In the genomic region with DNA sequence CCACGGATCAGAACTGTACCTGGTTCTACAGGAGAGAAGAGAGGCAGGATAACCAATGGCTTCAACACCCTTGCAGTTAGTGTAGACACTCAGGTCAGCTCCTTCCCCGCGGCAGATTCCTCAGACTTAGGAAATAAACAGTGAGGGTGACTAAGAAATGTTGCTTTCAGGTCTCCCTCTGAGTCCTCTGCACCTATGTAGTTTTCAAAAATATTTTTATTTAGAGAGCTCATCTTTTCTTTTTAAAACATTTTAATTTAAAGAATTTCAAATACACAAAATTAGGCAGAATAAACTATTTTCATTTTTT, we compare ENCODE assay signal across 29 cellular contexts.
DNase-seq lines count a peak whose midpoint lies in the region; ATAC-seq, FAIRE-seq and TF ChIP-seq lines count a peak whose summit lies in the region.
"Had no signal": no experiment of that assay in that cellular context is flagged by ENCODE, and none has a peak within 500 bp of the region (broad histone marks: within the 10 kb centered on the region; RNA-seq: fewer than 3 reads in every experiment).

No MANE protein-coding gene starts in this region.

- H4K5ac ChIP-seq in mesendoderm (ENCODE audit: low read length), result no peak overlapping the region

- no peak overlapping the region for H3K4ac ChIP-seq in mesendoderm (ENCODE audit: low read depth, low read length)

- no peak for TF ChIP-seq RAD21 in A549 (conservative IDR thresholded peaks at IDR 0.05 in 1 of 2, IDR thresholded peaks at IDR 0.05 in 1 of 2)

- no peak overlapping the region for H2BK5ac ChIP-seq in mesendoderm (ENCODE audit: low read length)

- H3K79me2 ChIP-seq in GM23248 (ENCODE audit: insufficient read depth) (peaks cover 71% of the 10 kb centered on the region), mesendoderm (ENCODE audit: control insufficient read depth, insufficient read depth, low read length) (no peaks in the 10 kb centered on the region)

- peaks cover 33% of the 10 kb centered on the region for H3K4me1 ChIP-seq in A549
- peaks cover 41% of the 10 kb centered on the region for H3K4me1 ChIP-seq in GM23248 (ENCODE audit: insufficient read depth)
- peaks cover 4% of the 10 kb centered on the region for H3K4me1 ChIP-seq in mesendoderm (ENCODE audit: control insufficient read depth, low read depth, low read length)
- H3K4me1 ChIP-seq in aorta (ENCODE audit: control insufficient read depth in 1 of 2, insufficient read depth in 2 of 2, low read length in 2 of 2), result peaks cover 2 to 4% of the 10 kb centered on the region in 2 donors
- no peaks in the 10 kb centered on the region for H3K4me1 ChIP-seq in left lung
- H3K4me1 ChIP-seq: ascending aorta, HAP-1, uterus had no signal

- CTCF ChIA-PET in A549 (lab: Yijun Ruan, JAX), result interaction anchor here (1.0 kb wide), 1 partner anchor 19 kb away, joined by 4 read pairs; no protein-coding TSS in a partner anchor

- no peaks in the 10 kb centered on the region for H3K9me3 Mint-ChIP-seq in activated naive CD4-positive, alpha-beta T cell treated with anti-CD3 and anti-CD28 coated beads, Interleukin-2, amount 50 U/mL, for 72 hours
- H3K9me3 Mint-ChIP-seq: activated CD8-positive, alpha-beta T cell treated with anti-CD3 and anti-CD28 coated beads for 36 hours; activated T-helper 17 cell treated with anti-CD3 and anti-CD28 coated beads, Interleukin-2, amount 50 U/mL, for 72 hours; immature natural killer cell had no signal

- H3K27me3 ChIP-seq in GM23248 (replicated peaks; ENCODE audit: insufficient read depth) (no peaks in the 10 kb centered on the region), mesendoderm (ENCODE audit: insufficient read depth, low read length, poor library complexity) (no peaks in the 10 kb centered on the region), aorta (ENCODE audit: control insufficient read depth in 1 of 2, insufficient read depth in 2 of 2, low read length in 1 of 2) (no peaks in the 10 kb centered on the region), left lung (no peaks in the 10 kb centered on the region)
- H3K27me3 ChIP-seq: ascending aorta, right atrium auricular region, uterus had no signal

- H3K23ac ChIP-seq in mesendoderm (ENCODE audit: low read length), result no peak overlapping the region

- H3K36me3 ChIP-seq in GM23248 (ENCODE audit: low read depth), result no peaks in the 10 kb centered on the region
- H3K36me3 ChIP-seq in mesendoderm (ENCODE audit: control insufficient read depth, insufficient read depth, low read length), result no peaks in the 10 kb centered on the region
- H3K36me3 ChIP-seq in aorta (ENCODE audit: control insufficient read depth in 1 of 2, insufficient read depth in 2 of 2, low read length in 1 of 2), result peaks cover 0 to 3% of the 10 kb centered on the region in 2 donors
- no peaks in the 10 kb centered on the region for H3K36me3 ChIP-seq in left lung
- H3K36me3 ChIP-seq: ascending aorta, HAP-1, right atrium auricular region, uterus had no signal

- H3F3A ChIP-seq in GM23248 (ENCODE audit: insufficient read depth), result peaks cover 15% of the 10 kb centered on the region

- TF ChIP-seq CTCF in A549 (IDR thresholded peaks at IDR 0.05) (no peak), left lung (IDR thresholded peaks at IDR 0.05) (no peak)

- H2BK120ac ChIP-seq in mesendoderm (ENCODE audit: low read depth, low read length), result no peak overlapping the region

- H3K27ac Mint-ChIP-seq in activated naive CD4-positive, alpha-beta T cell treated with anti-CD3 and anti-CD28 coated beads, Interleukin-2, amount 50 U/mL, for 72 hours, result no peak overlapping the region
- H3K27ac Mint-ChIP-seq: T-helper 17 cell had no signal

- no peak for FAIRE-seq in A549 (lab: Jason Lieb, UNC)
- FAIRE-seq: G401.6, HTR-8/SVneo had no signal

- DNase-seq in A549 (ENCODE audit: low read depth in 1 of 2, low spot score in 1 of 2) (no peak), GM23248 (no peak), astrocyte of the hippocampus (ENCODE audit: low read depth, low spot score) (peak; percentile 16), mesendoderm (peak; percentile 24), aorta (no peak), left lung (no peak)
- DNase-seq in activated naive CD4-positive, alpha-beta T cell treated with anti-CD3 and anti-CD28 coated beads, Interleukin-2, amount 50 U/mL, for 72 hours (ENCODE audit: low spot score in 2 of 2), result no peak
- DNase-seq: activated CD4-positive, CD25-positive, alpha-beta regulatory T cell treated with anti-CD3 and anti-CD28 coated beads, Interleukin-2, amount 50 U/mL, for 72 hours; activated CD8-positive, alpha-beta T cell treated with anti-CD3 and anti-CD28 coated beads for 36 hours; activated naive CD4-positive, alpha-beta T cell treated with anti-CD3 and anti-CD28 coated beads, Interleukin-2, amount 50 U/mL, for 16 hours; central memory CD4-positive, alpha-beta T cell; hypothalamus; KBM-7; mucosa of descending colon; NCI-H1436; NCI-H446 treated with DMSO at 0.1 percent for 48 hours; RPMI8226; stimulated activated CD4-positive, alpha-beta T cell treated with anti-CD3 and anti-CD28 coated beads, Interleukin-2, amount 100 ng/mL, for 48 hours; T-helper 17 cell; uterus had no signal

- H3K36me3 Mint-ChIP-seq in activated naive CD4-positive, alpha-beta T cell treated with anti-CD3 and anti-CD28 coated beads, Interleukin-2, amount 50 U/mL, for 72 hours, result peaks cover 0 to 19% of the 10 kb centered on the region in 2 donors

- H3K18ac ChIP-seq in mesendoderm (ENCODE audit: low read length), result peak overlapping the region; percentile 13

- no peaks in the 10 kb centered on the region for H4K20me1 ChIP-seq in GM23248 (ENCODE audit: insufficient read depth)

- no peak overlapping the region for H2AK5ac ChIP-seq in mesendoderm (ENCODE audit: low read length)

- POLR2A ChIA-PET in A549 (lab: Yijun Ruan, JAX), result no interaction called here

- no peaks in the 10 kb centered on the region for H3K9me2 ChIP-seq in GM23248 (ENCODE audit: insufficient read depth)

- H3K4me2 ChIP-seq in A549 (peak overlapping the region; percentile 70), GM23248 (ENCODE audit: unreplicated experiment) (peak overlapping the region; percentile 19), mesendoderm (ENCODE audit: low read length) (no peak overlapping the region)

- WGBS in A549 (ENCODE audit: missing lambda C conversion rate), result 72% methylated on average over 3 of the region's 3 CpGs
- 95 to 100% methylated on average over 3 of the region's 3 CpGs for WGBS in GM23248 (ENCODE audit: low coverage in 1 of 2, low lambda C conversion rate in 2 of 2, missing lambda C conversion rate in 2 of 2), 2 experiments
- no CpG with 5 or more reads among the region's 3 CpGs for WGBS in mesendoderm (ENCODE audit: extremely low coverage, insufficient coverage, low lambda C conversion rate)
- 95 to 99% methylated on average over 3 of the region's 3 CpGs for WGBS in aorta, 2 donors

- no peak overlapping the region for H2BK15ac ChIP-seq in mesendoderm (replicated peaks; ENCODE audit: low read depth)

- H3K79me1 ChIP-seq in mesendoderm (ENCODE audit: low read length), result no peaks in the 10 kb centered on the region

- H3K9me3 ChIP-seq in A549 (no peaks in the 10 kb centered on the region), GM23248 (ENCODE audit: low read depth) (no peaks in the 10 kb centered on the region), aorta (ENCODE audit: control insufficient read depth, low read length) (no peaks in the 10 kb centered on the region), left lung (no peaks in the 10 kb centered on the region)
- H3K9me3 ChIP-seq: ascending aorta, HAP-1, mucosa of descending colon, right atrium auricular region, uterus had no signal

- no peak overlapping the region for H3K9ac ChIP-seq in GM23248
- no peak overlapping the region for H3K9ac ChIP-seq in mesendoderm (ENCODE audit: low read length)

- TF ChIP-seq EP300 in A549 (IDR thresholded peaks at IDR 0.05), result no peak

- intact Hi-C loops in aorta (cut with DNase I) (no loop called here), left lung (cut with DNase I) (no loop called here)

- H3K56ac ChIP-seq in mesendoderm (ENCODE audit: low read length), result peak overlapping the region; percentile 44

- no peak overlapping the region for H2AFZ ChIP-seq in GM23248

- in situ Hi-C loops in GM23248 (cut with MboI), result no loop called here

- no peak overlapping the region for H4K8ac ChIP-seq in mesendoderm (ENCODE audit: low read depth, low read length)

- ATAC-seq in A549 (peak in 1 of 2 experiments; percentile 56; a peak in 3 of 6 replicates), aorta (ENCODE audit: low FRiP score) (no peak), GM21576 (IDR thresholded peaks at IDR 0.05; ENCODE audit: unreplicated experiment) (no peak), left lung (no peak)
- ATAC-seq in activated naive CD4-positive, alpha-beta T cell treated with anti-CD3 and anti-CD28 coated beads, Interleukin-2, amount 50 U/mL, for 72 hours, result no peak
- ATAC-seq: mucosa of descending colon, T-helper 17 cell had no signal

- H3K27ac ChIP-seq in A549 (peak overlapping the region; percentile 21 to 80; a peak in 4 of 6 replicates), GM23248 (0 out of 2 replicates have a peak overlapping the region, but pooled peaks have one; percentile 24), mesendoderm (ENCODE audit: low read depth, low read length) (no peak overlapping the region), aorta (ENCODE audit: low read depth in 1 of 2, low read length in 2 of 2) (no peak overlapping the region), left lung (no peak overlapping the region)
- H3K27ac ChIP-seq: ascending aorta, SK-N-MC, uterus had no signal

- H3K4me3 ChIP-seq in A549, result no peak overlapping the region
- no peak overlapping the region for H3K4me3 ChIP-seq in GM23248
- H3K4me3 ChIP-seq in mesendoderm (ENCODE audit: low read length), result no peak overlapping the region
- no peak overlapping the region for H3K4me3 ChIP-seq in aorta (ENCODE audit: low read length in 2 of 2)
- no peak overlapping the region for H3K4me3 ChIP-seq in left lung
- H3K4me3 ChIP-seq: ascending aorta, HAP-1, mucosa of descending colon, right atrium auricular region, SK-N-MC, uterus had no signal

- TF ChIP-seq POLR2A in A549 (IDR thresholded peaks at IDR 0.05; ENCODE audit: low read length), result no peak

TF ChIP-seq in A549, 52 proteins besides CTCF, POLR2A, EP300 and RAD21 (continues in another document):
- TF ChIP-seq NPAS2 (CRISPR knock-in tag; IDR thresholded peaks at IDR 0.05; ENCODE audit: borderline replicate concordance) (no peak), EHMT2 (IDR thresholded peaks at IDR 0.05; ENCODE audit: low read depth) (no peak), ZC3H11A (IDR thresholded peaks at IDR 0.05) (no peak), ZSCAN20 (CRISPR knock-in tag; IDR thresholded peaks at IDR 0.05) (no peak), TP53 (CRISPR knock-in tag; IDR thresholded peaks at IDR 0.05) (no peak), HOXB13 (CRISPR knock-in tag; IDR thresholded peaks at IDR 0.05; ENCODE audit: low read depth) (no peak), FOSB (CRISPR knock-in tag; IDR thresholded peaks at IDR 0.05) (no peak), JUN (IDR thresholded peaks at IDR 0.05) (no peak), RARB (CRISPR knock-in tag; IDR thresholded peaks at IDR 0.05) (no peak), NFE2L2 (conservative IDR thresholded peaks at IDR 0.05; ENCODE audit: low read length) (no peak), TFCP2L1 (CRISPR knock-in tag; IDR thresholded peaks at IDR 0.05) (no peak), FOSL2 (IDR thresholded peaks at IDR 0.05) (no peak), FOSL2 (CRISPR knock-in tag; IDR thresholded peaks at IDR 0.05) (no peak), BHLHE40 (IDR thresholded peaks at IDR 0.05; ENCODE audit: low read depth, low read length) (no peak)

Comparison
In these comparisons a context has a peak if more than half of its experiments do, and no peak if none do; other contexts are left out.
1. DNase-seq: peak in astrocyte of the hippocampus (single experiment) and mesendoderm (single experiment); none in A549 (0 of 2), GM23248 (single experiment), aorta (0 of 2), activated naive CD4-positive, alpha-beta T cell treated with anti-CD3 and anti-CD28 coated beads, Interleukin-2, amount 50 U/mL, for 72 hours (0 of 2) and left lung (0 of 2).
2. H3K27ac ChIP-seq: peak in A549 (2 of 2) and GM23248 (single experiment); none in mesendoderm (single experiment), aorta (0 of 2) and left lung (0 of 2).